ENCODE assay signal across 12 cellular contexts in the genomic region with DNA sequence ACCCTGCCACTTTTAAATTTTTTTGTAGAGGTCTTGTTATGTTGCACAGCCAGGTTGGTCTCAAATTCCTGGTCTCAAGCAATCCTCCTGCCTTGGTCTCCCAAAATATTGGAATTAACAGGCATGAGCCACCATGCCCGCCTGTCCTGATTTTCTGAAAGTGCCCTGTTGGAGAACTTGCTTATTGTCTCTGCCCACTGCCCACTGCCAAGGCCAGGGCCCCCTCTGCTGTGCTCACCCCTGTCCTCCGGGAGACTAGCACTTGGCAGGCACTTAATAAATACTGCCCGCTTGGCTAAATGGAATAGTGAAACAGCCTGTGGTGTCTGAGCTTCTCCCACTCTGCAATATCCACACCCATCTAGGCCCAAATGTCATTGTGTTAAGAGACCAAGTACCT. TPM values are rescaled to one million over a fixed set of nuclear protein-coding genes. Genes with fewer than 3 reads are reported as not detected.
DNase-seq lines count a peak whose midpoint lies in the region; ATAC-seq and TF ChIP-seq lines count a peak whose summit lies in the region.
"Had no signal": no experiment of that assay in that cellular context is flagged by ENCODE, and none has a peak within 500 bp of the region (broad histone marks: within the 10 kb centered on the region; RNA-seq: fewer than 3 reads in every experiment).

No MANE protein-coding gene starts in this region.

- intact Hi-C loops in CD4-positive, alpha-beta T cell (cut with DNase I, micrococcal nuclease) = loop anchor here in 1 of 2 experiments (1.0 to 2.0 kb wide), 2 partner anchors 68 to 76 kb away; no protein-coding TSS in a partner anchor
- intact Hi-C loops in uterus (cut with DNase I; ENCODE audit: low total_unique reads) = no loop called here

- no peak overlapping the region for H3K27ac Mint-ChIP-seq in CD4-positive, alpha-beta T cell
- peak overlapping the region; percentile 38 for H3K27ac Mint-ChIP-seq in central memory CD8-positive, alpha-beta T cell (ENCODE audit: low read depth)
- H3K27ac Mint-ChIP-seq: natural killer cell had no signal

- CTCF ChIA-PET in CD4-positive, alpha-beta T cell (lab: Charles Lee) = interaction anchor here (0.8 to 1.6 kb wide), 3 partner anchors 20 to 90 kb away, joined by 4 to 6 read pairs (median 5); no protein-coding TSS in a partner anchor

- peaks cover 13% of the 10 kb centered on the region for H4K20me1 ChIP-seq in osteoblast (ENCODE audit: insufficient read depth, low read length)

- H3K27ac ChIP-seq in CD4-positive, alpha-beta T cell (ENCODE audit: low read depth, low read length) = no peak overlapping the region
- H3K27ac ChIP-seq in Peyer's patch (peak overlapping the region in 3 of 4 donors; percentile 65 to 96 (median 83)), osteoblast (ENCODE audit: low read depth, low read length) (no peak overlapping the region), uterus (no peak overlapping the region)
- H3K27ac ChIP-seq: upper lobe of right lung had no signal

- peaks cover 7% of the 10 kb centered on the region for H3K4me1 Mint-ChIP-seq in CD4-positive, alpha-beta T cell (ENCODE audit: low read depth)
- H3K4me1 Mint-ChIP-seq in central memory CD8-positive, alpha-beta T cell = peaks cover 13% of the 10 kb centered on the region

- DNase-seq in CD4-positive, alpha-beta T cell = no peak
- DNase-seq in Peyer's patch = no peak
- DNase-seq in central memory CD8-positive, alpha-beta T cell (ENCODE audit: low spot score in 2 of 2) = no peak
- DNase-seq in osteoblast (ENCODE audit: insufficient read length, low spot score, missing footprints) = no peak
- no peak for DNase-seq in DMS153 (lab: John Stamatoyannopoulos, UW)
- no peak for DNase-seq in activated T-cell treated with anti-CD3 and anti-CD28 coated beads for 4 hours
- no peak for DNase-seq in uterus
- DNase-seq: GF-D8 had no signal

- H3K36me3 ChIP-seq in Peyer's patch = peaks cover 0 to 14% (median 0%) of the 10 kb centered on the region in 3 donors
- no peaks in the 10 kb centered on the region for H3K36me3 ChIP-seq in osteoblast (ENCODE audit: insufficient read depth, low read length)
- no peaks in the 10 kb centered on the region for H3K36me3 ChIP-seq in uterus

- no peak overlapping the region for H3K4me3 ChIP-seq in Peyer's patch
- no peak overlapping the region for H3K4me3 ChIP-seq in osteoblast (ENCODE audit: insufficient read depth, low read length)
- no peak overlapping the region for H3K4me3 ChIP-seq in uterus
- H3K4me3 ChIP-seq: upper lobe of right lung had no signal

- H3K36me3 Mint-ChIP-seq in CD4-positive, alpha-beta T cell (ENCODE audit: low read depth) = no peaks in the 10 kb centered on the region
- H3K36me3 Mint-ChIP-seq in central memory CD8-positive, alpha-beta T cell (ENCODE audit: insufficient read depth) = peaks cover 2% of the 10 kb centered on the region
- H3K36me3 Mint-ChIP-seq: natural killer cell had no signal

- H3K9me3 Mint-ChIP-seq in CD4-positive, alpha-beta T cell = no peaks in the 10 kb centered on the region
- H3K9me3 Mint-ChIP-seq in central memory CD8-positive, alpha-beta T cell = no peaks in the 10 kb centered on the region
- H3K9me3 Mint-ChIP-seq: HFFc6, natural killer cell had no signal

- TF ChIP-seq POLR2A in Peyer's patch (IDR thresholded peaks at IDR 0.05) (no peak), uterus (IDR thresholded peaks at IDR 0.05) (no peak)

- no peaks in the 10 kb centered on the region for H3K9me3 ChIP-seq in CD4-positive, alpha-beta T cell (ENCODE audit: control insufficient read depth, low read length)
- H3K9me3 ChIP-seq in Peyer's patch (no peaks in the 10 kb centered on the region), osteoblast (ENCODE audit: low read depth, low read length) (no peaks in the 10 kb centered on the region), uterus (no peaks in the 10 kb centered on the region)
- H3K9me3 ChIP-seq: upper lobe of right lung had no signal

- peak; percentile 18 for ATAC-seq in CD4-positive, alpha-beta T cell (ENCODE audit: poor library complexity)
- ATAC-seq in central memory CD8-positive, alpha-beta T cell (replicated peaks; ENCODE audit: extremely low read depth, poor library complexity, severe bottlenecking) = no peak
- no peak for ATAC-seq in GM21360 (IDR thresholded peaks at IDR 0.05; ENCODE audit: unreplicated experiment)

- TF ChIP-seq CTCF in CD4-positive, alpha-beta T cell (IDR thresholded peaks at IDR 0.05) = no peak
- no peak for TF ChIP-seq CTCF in Peyer's patch (IDR thresholded peaks at IDR 0.05)
- TF ChIP-seq CTCF in osteoblast (IDR thresholded peaks at IDR 0.05; ENCODE audit: extremely low read depth, low read depth, low read length) = no peak
- TF ChIP-seq CTCF in uterus (IDR thresholded peaks at IDR 0.05) = no peak

- H3K4me3 Mint-ChIP-seq in CD4-positive, alpha-beta T cell = no peak overlapping the region
- H3K4me3 Mint-ChIP-seq in central memory CD8-positive, alpha-beta T cell = no peak overlapping the region
- H3K4me3 Mint-ChIP-seq: natural killer cell had no signal

- POLR2A ChIA-PET in CD4-positive, alpha-beta T cell (lab: Charles Lee) = interaction anchor here (0.6 kb wide), 1 partner anchor 135 kb away, joined by 3 read pairs; no protein-coding TSS in a partner anchor

- peaks cover 0 to 42% (median 6%) of the 10 kb centered on the region in 4 donors for H3K4me1 ChIP-seq in Peyer's patch
- peaks cover 5% of the 10 kb centered on the region for H3K4me1 ChIP-seq in osteoblast (ENCODE audit: insufficient read depth, low read length)
- H3K4me1 ChIP-seq in uterus = no peaks in the 10 kb centered on the region

- no peaks in the 10 kb centered on the region for H3K79me2 ChIP-seq in osteoblast (ENCODE audit: insufficient read depth, low read length)

- H2AFZ ChIP-seq in osteoblast (ENCODE audit: low read length) = no peak overlapping the region

- H3K27me3 ChIP-seq in CD4-positive, alpha-beta T cell (ENCODE audit: control insufficient read depth, insufficient read depth, low read length) = no peaks in the 10 kb centered on the region
- H3K27me3 ChIP-seq in Peyer's patch (no peaks in the 10 kb centered on the region), osteoblast (ENCODE audit: insufficient read depth, low read length) (peaks cover 3% of the 10 kb centered on the region), uterus (no peaks in the 10 kb centered on the region)
- H3K27me3 ChIP-seq: upper lobe of right lung had no signal

- H3K27me3 Mint-ChIP-seq in CD4-positive, alpha-beta T cell = no peaks in the 10 kb centered on the region
- no peaks in the 10 kb centered on the region for H3K27me3 Mint-ChIP-seq in central memory CD8-positive, alpha-beta T cell

- peak overlapping the region; percentile 60 for H3K4me2 ChIP-seq in osteoblast (ENCODE audit: insufficient read depth, low read length)

RNA-seq across cellular contexts. Expression of gene CTNNBIP1, which starts 35.7 kb away (rescaled TPM):
- 1 to 10 TPM; 6.6 to 6.8 TPM for total RNA-seq in CD4-positive, alpha-beta T cell
- total RNA-seq in Peyer's patch = 10 to 100 TPM; 24.0 to 30.5 (median 28.5) TPM
- total RNA-seq in osteoblast = 17.7 and 18.5 TPM in 2 replicates
- 10 to 100 TPM in 2 of 4 donors, 1 to 10 TPM in 2; 4.7 to 26.6 (median 13.6) TPM for total RNA-seq in uterus

RNA-seq across cellular contexts. Expression of gene CLSTN1, which starts 50.6 kb away (rescaled TPM):
- total RNA-seq in CD4-positive, alpha-beta T cell = 10 to 100 TPM; 66.8 to 68.1 TPM
- total RNA-seq in Peyer's patch (100 to 1,000 TPM in 2 of 4 donors, 10 to 100 TPM in 2; 47.9 to 107 (median 103) TPM), osteoblast (110 and 140 TPM in 2 replicates), uterus (100 to 1,000 TPM in 2 of 4 donors, 10 to 100 TPM in 2; 46.8 to 184 (median 94.0) TPM)

Comparison
In these comparisons a context has a peak if more than half of its experiments do, and no peak if none do; other contexts are left out.
1. H3K27ac ChIP-seq: peak in Peyer's patch (3 of 4); none in CD4-positive, alpha-beta T cell (single experiment), osteoblast (single experiment) and uterus (0 of 2).